ENCODE assay signal across 8 cellular contexts in genomic region chr12:43210437-43211197, GRCh38.
A peak's percentile ranks its signal among the peaks of the same experiment; 100 is the strongest.
DNase-seq lines count a peak whose midpoint lies in the region; ATAC-seq and TF ChIP-seq lines count a peak whose summit lies in the region.

No MANE protein-coding gene starts in this region.

- H3K27ac ChIP-seq in right atrium auricular region (peak overlapping the region in 1 of 2 donors; percentile 36), aorta (ENCODE audit: low read depth in 1 of 2, low read length in 2 of 2) (no peak overlapping the region)

- H3K4me1 ChIP-seq in right atrium auricular region (no peaks in the 10 kb centered on the region), aorta (ENCODE audit: control insufficient read depth in 1 of 2, insufficient read depth in 2 of 2, low read length in 2 of 2) (no peaks in the 10 kb centered on the region)

- TF ChIP-seq CTCF in right atrium auricular region (IDR thresholded peaks at IDR 0.05) (no peak), choroid plexus epithelial cell (conservative IDR thresholded peaks at IDR 0.05; ENCODE audit: low read depth, low read length) (no peak)

- WGBS in aorta, 2 donors, result 62 to 66% methylated on average over 6 of the region's 6 CpGs

- no peaks in the 10 kb centered on the region for H3K36me3 ChIP-seq in right atrium auricular region
- H3K36me3 ChIP-seq in aorta (ENCODE audit: control insufficient read depth in 1 of 2, insufficient read depth in 2 of 2, low read length in 1 of 2), result no peaks in the 10 kb centered on the region

- no peak overlapping the region for H3K4me3 ChIP-seq in right atrium auricular region
- no peak overlapping the region for H3K4me3 ChIP-seq in choroid plexus epithelial cell (ENCODE audit: low read depth, low read length)
- no peak overlapping the region for H3K4me3 ChIP-seq in aorta (ENCODE audit: low read length in 2 of 2)

- ATAC-seq in Right ventricle myocardium superior (ENCODE audit: poor library complexity), result peak; percentile 36
- peak; percentile 99 for ATAC-seq in HG03460 (IDR thresholded peaks at IDR 0.05; ENCODE audit: unreplicated experiment)
- peak; percentile 62 for ATAC-seq in aorta (ENCODE audit: low FRiP score)

- no peaks in the 10 kb centered on the region for H3K9me3 ChIP-seq in right atrium auricular region
- H3K9me3 ChIP-seq in aorta (ENCODE audit: control insufficient read depth, low read length), result no peaks in the 10 kb centered on the region

- H3K27me3 ChIP-seq in right atrium auricular region, result no peaks in the 10 kb centered on the region
- peaks cover 0 to 1% of the 10 kb centered on the region in 2 donors for H3K27me3 ChIP-seq in aorta (ENCODE audit: control insufficient read depth in 1 of 2, insufficient read depth in 2 of 2, low read length in 1 of 2)

- DNase-seq in Right ventricle myocardium superior (no peak), right atrium auricular region (ENCODE audit: low spot score) (no peak), choroid plexus epithelial cell (ENCODE audit: low read depth) (peak; percentile 78), aorta (no peak), hypothalamus (lab: John Stamatoyannopoulos, UW) (no peak), C1 segment of cervical spinal cord (lab: John Stamatoyannopoulos, UW) (no peak), cortex of kidney (lab: John Stamatoyannopoulos, UW) (no peak)

- intact Hi-C loops in Right ventricle myocardium superior (cut with DNase I), result no loop called here
- intact Hi-C loops in aorta (cut with DNase I), result no loop called here

Comparison
In these comparisons a context has a peak if more than half of its experiments do, and no peak if none do; other contexts are left out.
1. ATAC-seq: peak in every context shown above with its lines; median percentile 99 in HG03460; 62 in aorta; 36 in Right ventricle myocardium superior.